11 cellular contexts compared by ENCODE assay signal in the genomic region with DNA sequence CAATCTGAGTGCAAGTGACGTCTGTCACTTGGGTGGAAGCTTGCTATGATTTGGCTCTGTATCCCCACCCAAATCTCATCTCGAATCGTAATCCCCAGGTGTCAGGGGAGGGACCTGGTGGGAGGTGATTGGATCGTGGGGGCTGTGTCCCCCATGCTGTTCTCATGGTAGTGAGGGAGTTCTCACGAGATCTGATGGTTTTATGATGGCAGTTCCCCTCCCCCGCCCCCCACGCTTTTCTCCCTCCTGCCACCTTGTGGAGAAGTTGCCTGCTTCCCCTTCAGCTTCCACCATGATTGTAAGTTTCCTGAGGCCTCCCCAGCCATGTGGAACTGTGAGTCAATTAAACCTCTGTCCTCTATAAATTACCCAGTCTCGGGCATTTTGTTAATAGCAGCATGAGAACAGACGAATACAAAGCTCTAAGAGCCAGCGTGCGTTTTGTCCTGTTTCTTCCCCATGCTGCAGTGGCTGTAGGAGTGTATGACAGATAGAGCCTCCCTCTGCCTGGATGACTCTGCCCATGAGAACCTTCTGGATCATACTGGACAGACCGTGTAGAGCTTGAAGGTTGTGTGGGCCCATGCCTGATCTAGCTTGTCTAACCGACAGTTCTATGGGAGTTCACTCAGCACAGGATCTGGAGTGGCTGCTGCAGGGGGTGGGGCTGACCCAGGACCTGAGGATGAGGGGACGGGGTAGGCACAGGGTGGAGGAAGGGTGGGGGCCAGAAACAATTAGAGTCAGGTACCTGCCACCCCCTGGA.
DNase-seq lines count a peak whose midpoint lies in the region; ATAC-seq and TF ChIP-seq lines count a peak whose summit lies in the region.
"Had no signal": no experiment of that assay in that cellular context is flagged by ENCODE, and none has a peak within 500 bp of the region (broad histone marks: within the 10 kb centered on the region; RNA-seq: fewer than 3 reads in every experiment).

No MANE protein-coding gene starts in this region.

- H3K9me3 ChIP-seq in heart left ventricle, result no peaks in the 10 kb centered on the region
- H3K9me3 ChIP-seq: esophagus squamous epithelium had no signal

- no peaks in the 10 kb centered on the region for H3K36me3 ChIP-seq in heart left ventricle
- H3K36me3 ChIP-seq: esophagus squamous epithelium had no signal

- intact Hi-C loops in activated CD4-positive, alpha-beta T cell treated with anti-CD3 and anti-CD28 coated beads for 36 hours (cut with DNase I, micrococcal nuclease), result loop anchor here (5.0 kb wide), 3 partner anchors 68 to 138 kb away; a partner anchor contains a TSS
- intact Hi-C loops in heart left ventricle (cut with DNase I), result loop anchor here in 1 of 10 donors (5.0 kb wide), 1 partner anchor 37 kb away; no protein-coding TSS in a partner anchor

- 79 to 89% (median 84%) methylated on average over 14 of the region's 14 CpGs for WGBS in heart left ventricle, 4 donors

- TF ChIP-seq POLR2A in heart left ventricle (IDR thresholded peaks at IDR 0.05), result no peak

- H3K27ac Mint-ChIP-seq in activated CD4-positive, alpha-beta T cell treated with anti-CD3 and anti-CD28 coated beads for 36 hours, result no peak overlapping the region
- no peak overlapping the region for H3K27ac Mint-ChIP-seq in progenitor cell of endocrine pancreas
- H3K27ac Mint-ChIP-seq in naive thymus-derived CD8-positive, alpha-beta T cell, result peak overlapping the region in 3 of 10 donors; percentile 31 to 52 (median 43)
- H3K27ac Mint-ChIP-seq: stimulated activated effector memory CD8-positive, alpha-beta T cell treated with anti-CD3 and anti-CD28 coated beads, Interleukin-12 subunit alpha, Interleukin-12 subunit beta, amount 100 ng/mL, for 72 hours had no signal

- peaks cover 2% of the 10 kb centered on the region for H3K36me3 Mint-ChIP-seq in activated CD4-positive, alpha-beta T cell treated with anti-CD3 and anti-CD28 coated beads for 36 hours (ENCODE audit: low read depth)
- H3K36me3 Mint-ChIP-seq in progenitor cell of endocrine pancreas (ENCODE audit: insufficient read depth), result no peaks in the 10 kb centered on the region
- peaks cover 0 to 2% (median 0%) of the 10 kb centered on the region in 3 donors for H3K36me3 Mint-ChIP-seq in naive thymus-derived CD8-positive, alpha-beta T cell
- H3K36me3 Mint-ChIP-seq: stimulated activated effector memory CD8-positive, alpha-beta T cell treated with anti-CD3 and anti-CD28 coated beads, Interleukin-12 subunit alpha, Interleukin-12 subunit beta, amount 100 ng/mL, for 72 hours had no signal

- peaks cover 0 to 16% (median 11%) of the 10 kb centered on the region in 12 donors for H3K4me1 ChIP-seq in heart left ventricle

- no peak overlapping the region for H3K4me3 Mint-ChIP-seq in activated CD4-positive, alpha-beta T cell treated with anti-CD3 and anti-CD28 coated beads for 36 hours
- H3K4me3 Mint-ChIP-seq in progenitor cell of endocrine pancreas (ENCODE audit: low read depth), result no peak overlapping the region
- H3K4me3 Mint-ChIP-seq in naive thymus-derived CD8-positive, alpha-beta T cell, result peak overlapping the region in 1 of 10 donors; percentile 8
- H3K4me3 Mint-ChIP-seq: stimulated activated effector memory CD8-positive, alpha-beta T cell treated with anti-CD3 and anti-CD28 coated beads, Interleukin-12 subunit alpha, Interleukin-12 subunit beta, amount 100 ng/mL, for 72 hours had no signal

- no peak overlapping the region for H3K27ac ChIP-seq in heart left ventricle

- CTCF ChIA-PET in activated CD4-positive, alpha-beta T cell treated with anti-CD3 and anti-CD28 coated beads for 36 hours (lab: Charles Lee), result interaction anchor here (0.7 to 1.8 kb wide), 6 partner anchors 11 to 362 kb away, joined by 3 to 6 read pairs (median 4); no protein-coding TSS in a partner anchor

- peak; percentile 40 for TF ChIP-seq CTCF in epithelial cell of proximal tubule (conservative IDR thresholded peaks at IDR 0.05; ENCODE audit: low read depth, low read length)
- peak; percentile 30 for TF ChIP-seq CTCF in progenitor cell of endocrine pancreas (IDR thresholded peaks at IDR 0.05; ENCODE audit: unreplicated experiment)
- TF ChIP-seq CTCF in heart left ventricle (IDR thresholded peaks at IDR 0.05), result peak in 1 of 12 donors; percentile 14

- no peaks in the 10 kb centered on the region for H3K27me3 ChIP-seq in heart left ventricle
- H3K27me3 ChIP-seq: esophagus squamous epithelium had no signal

- H3K4me3 ChIP-seq in epithelial cell of proximal tubule (ENCODE audit: low read depth, low read length) (no peak overlapping the region), heart left ventricle (no peak overlapping the region)
- H3K4me3 ChIP-seq: esophagus squamous epithelium had no signal

- no peaks in the 10 kb centered on the region for H3K9me3 Mint-ChIP-seq in activated CD4-positive, alpha-beta T cell treated with anti-CD3 and anti-CD28 coated beads for 36 hours (ENCODE audit: low read depth)
- no peaks in the 10 kb centered on the region for H3K9me3 Mint-ChIP-seq in progenitor cell of endocrine pancreas (ENCODE audit: low read depth)
- H3K9me3 Mint-ChIP-seq in naive thymus-derived CD8-positive, alpha-beta T cell, result no peaks in the 10 kb centered on the region
- H3K9me3 Mint-ChIP-seq: stimulated activated effector memory CD8-positive, alpha-beta T cell treated with anti-CD3 and anti-CD28 coated beads, Interleukin-12 subunit alpha, Interleukin-12 subunit beta, amount 100 ng/mL, for 72 hours had no signal

- H3K27me3 Mint-ChIP-seq in activated CD4-positive, alpha-beta T cell treated with anti-CD3 and anti-CD28 coated beads for 36 hours, result no peaks in the 10 kb centered on the region
- no peaks in the 10 kb centered on the region for H3K27me3 Mint-ChIP-seq in progenitor cell of endocrine pancreas
- peaks cover 1 to 13% (median 5%) of the 10 kb centered on the region in 5 donors for H3K27me3 Mint-ChIP-seq in naive thymus-derived CD8-positive, alpha-beta T cell

- peaks cover 35% of the 10 kb centered on the region for H3K4me1 Mint-ChIP-seq in activated CD4-positive, alpha-beta T cell treated with anti-CD3 and anti-CD28 coated beads for 36 hours
- H3K4me1 Mint-ChIP-seq in progenitor cell of endocrine pancreas (ENCODE audit: low read depth), result peaks cover 28% of the 10 kb centered on the region
- peaks cover 16 to 46% (median 40%) of the 10 kb centered on the region in 4 donors for H3K4me1 Mint-ChIP-seq in naive thymus-derived CD8-positive, alpha-beta T cell

- no peak for ATAC-seq in activated CD4-positive, alpha-beta T cell treated with anti-CD3 and anti-CD28 coated beads for 36 hours
- ATAC-seq in naive thymus-derived CD8-positive, alpha-beta T cell, result no peak
- no peak for ATAC-seq in heart left ventricle
- ATAC-seq: stimulated activated effector memory CD8-positive, alpha-beta T cell treated with anti-CD3 and anti-CD28 coated beads, Interleukin-12 subunit alpha, Interleukin-12 subunit beta, amount 100 ng/mL, for 72 hours had no signal

- POLR2A ChIA-PET in activated CD4-positive, alpha-beta T cell treated with anti-CD3 and anti-CD28 coated beads for 36 hours (lab: Charles Lee), result interaction anchor here (0.7 kb wide), 1 partner anchor 36 kb away, joined by 3 read pairs; no protein-coding TSS in a partner anchor
- POLR2A ChIA-PET in naive thymus-derived CD8-positive, alpha-beta T cell (lab: Charles Lee), result interaction anchor here (9.3 kb wide), 1 partner anchor 13 kb away, joined by 89 read pairs; no protein-coding TSS in a partner anchor

- DNase-seq in activated CD4-positive, alpha-beta T cell treated with anti-CD3 and anti-CD28 coated beads for 36 hours, result peak; percentile 43
- DNase-seq in activated CD4-positive, alpha-beta T cell treated with anti-CD3 and anti-CD28 coated beads, Interleukin-2, amount 50 U/mL, for 4 hours, result no peak
- peak; percentile 16 for DNase-seq in NCI-H69 (lab: John Stamatoyannopoulos, UW)
- no peak for DNase-seq in epithelial cell of proximal tubule (ENCODE audit: low read depth)
- no peak for DNase-seq in progenitor cell of endocrine pancreas (ENCODE audit: low spot score, unreplicated experiment)
- DNase-seq in hippocampal formation (lab: John Stamatoyannopoulos, UW), result no peak
- no peak for DNase-seq in naive thymus-derived CD8-positive, alpha-beta T cell
- DNase-seq in heart left ventricle, result no peak
- DNase-seq: esophagus squamous epithelium, NCI-H1092 had no signal

Comparison
In these comparisons a context has a peak if more than half of its experiments do, and no peak if none do; other contexts are left out.
1. DNase-seq: peak in activated CD4-positive, alpha-beta T cell treated with anti-CD3 and anti-CD28 coated beads for 36 hours (single experiment) and NCI-H69 (single experiment); none in activated CD4-positive, alpha-beta T cell treated with anti-CD3 and anti-CD28 coated beads, Interleukin-2, amount 50 U/mL, for 4 hours (0 of 2), epithelial cell of proximal tubule (single experiment), progenitor cell of endocrine pancreas (single experiment), hippocampal formation (0 of 2), naive thymus-derived CD8-positive, alpha-beta T cell (0 of 10) and heart left ventricle (0 of 5).